In the genomic region with DNA sequence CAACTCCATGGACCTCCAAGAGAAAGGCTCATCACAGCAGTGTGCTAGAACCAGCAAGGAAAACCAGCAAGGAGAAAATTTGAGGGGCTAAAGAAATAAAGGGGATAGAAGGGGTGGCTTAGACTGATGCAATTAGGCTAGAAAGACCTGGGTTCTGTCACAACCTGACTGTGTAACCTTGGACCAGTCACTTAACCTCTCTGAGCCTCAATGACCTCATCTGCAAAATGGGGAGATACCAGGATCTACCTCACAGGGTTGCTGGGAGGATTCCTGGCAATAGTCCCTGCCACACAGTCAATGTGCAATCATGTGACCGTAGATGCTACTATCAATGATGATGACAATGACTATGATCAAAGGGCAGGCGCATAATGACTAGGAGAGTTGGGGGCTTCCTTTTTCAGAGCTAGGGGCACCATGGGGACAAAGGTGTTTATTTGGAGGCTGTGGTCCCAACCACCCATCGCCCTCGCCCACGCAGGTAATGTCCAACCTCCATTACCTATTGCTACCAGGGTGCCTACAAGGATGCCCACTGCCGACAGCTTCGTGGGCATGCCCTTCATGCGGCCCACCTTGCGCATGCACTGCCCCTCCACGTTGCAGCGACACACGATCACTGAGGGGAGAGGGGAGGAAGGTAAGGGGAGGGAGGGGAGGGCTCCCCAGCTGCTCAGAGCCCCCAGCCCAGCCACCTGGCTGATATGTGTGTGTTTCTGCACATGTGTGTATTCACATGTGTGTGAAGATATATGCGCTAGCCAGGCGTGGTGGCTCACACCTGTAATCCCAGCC, we compare ENCODE assay signal across 20 cellular contexts. TPM values are rescaled to one million over a fixed set of nuclear protein-coding genes. Genes with fewer than 3 reads are reported as not detected.
"Had no signal": no experiment of that assay in that cellular context is flagged by ENCODE, and none has a peak within 500 bp of the region (broad histone marks: within the 10 kb centered on the region; RNA-seq: fewer than 3 reads in every experiment).

No MANE protein-coding gene starts in this region.

- H3K27ac Mint-ChIP-seq: memory B cell, mesothelial cell of epicardium, natural killer cell had no signal

- H3K4me1 Mint-ChIP-seq: memory B cell had no signal

- H3K36me3 Mint-ChIP-seq: memory B cell, mesothelial cell of epicardium, natural killer cell, neural progenitor cell had no signal

- H3K4me3 Mint-ChIP-seq: memory B cell, mesothelial cell of epicardium, natural killer cell, neural progenitor cell had no signal

- ATAC-seq: esophagus mucosa, gastrocnemius medialis, heart right ventricle, left lung had no signal

- FAIRE-seq: endometrium, islet of Langerhans had no signal

- H3K9me3 Mint-ChIP-seq: memory B cell, mesothelial cell of epicardium, natural killer cell, neural progenitor cell had no signal

- DNase-seq: effector memory CD4-positive, alpha-beta T cell; gastrocnemius medialis; heart right ventricle; hypothalamus; natural killer cell; nucleus accumbens; ovary; sigmoid colon; stimulated activated CD4-positive, alpha-beta T cell treated with anti-CD3 and anti-CD28 coated beads, Interleukin-12 subunit alpha, Interleukin-12 subunit beta, amount 100 ng/mL, for 4 hours; stimulated activated naive CD4-positive, alpha-beta T cell had no signal

RNA-seq across cellular contexts. Expression of a gene that starts 9.7 kb away (rescaled TPM):
- total RNA-seq: fibroblast of villous mesenchyme, mesothelial cell of epicardium, natural killer cell, posterior vena cava, sigmoid colon, urinary bladder had no signal
- polyA plus RNA-seq: ovary, urinary bladder had no signal
